ENCODE assay signal across 8 cellular contexts in genomic region chr7:35185908-35186731, GRCh38.
A peak's percentile ranks its signal among the peaks of the same experiment; 100 is the strongest.
DNase-seq lines count a peak whose midpoint lies in the region; ATAC-seq and TF ChIP-seq lines count a peak whose summit lies in the region.

No MANE protein-coding gene starts in this region.

- H3K4me3 Mint-ChIP-seq in activated naive CD4-positive, alpha-beta T cell treated with anti-CD3 and anti-CD28 coated beads for 36 hours = peak overlapping the region; percentile 71
- H3K4me3 Mint-ChIP-seq in MCF 10A (ENCODE audit: unreplicated experiment) = peak overlapping the region; percentile 66
- H3K4me3 Mint-ChIP-seq in stimulated activated memory B cell treated with anti-CD40 and anti-IgM and Interleukin-4, amounts not matched to agents 10 μg/mL and 1 μg/mL and 100 μg/mL, for 72 hours = peak overlapping the region; percentile 69

- no peak for TF ChIP-seq CTCF in MCF 10A (IDR thresholded peaks at IDR 0.05; ENCODE audit: unreplicated experiment)

- H3K9me3 ChIP-seq in NT2/D1 (ENCODE audit: insufficient read depth, low read length) = no peaks in the 10 kb centered on the region

- peaks cover 10% of the 10 kb centered on the region for H3K4me1 Mint-ChIP-seq in activated naive CD4-positive, alpha-beta T cell treated with anti-CD3 and anti-CD28 coated beads for 36 hours (ENCODE audit: low read depth)
- peaks cover 6% of the 10 kb centered on the region for H3K4me1 Mint-ChIP-seq in MCF 10A (ENCODE audit: insufficient read depth, unreplicated experiment)
- H3K4me1 Mint-ChIP-seq in stimulated activated memory B cell treated with anti-CD40 and anti-IgM and Interleukin-4, amounts not matched to agents 10 μg/mL and 1 μg/mL and 100 μg/mL, for 72 hours = peaks cover 11% of the 10 kb centered on the region

- peaks cover 25% of the 10 kb centered on the region for H3K27me3 Mint-ChIP-seq in activated naive CD4-positive, alpha-beta T cell treated with anti-CD3 and anti-CD28 coated beads for 36 hours (ENCODE audit: low read depth)
- H3K27me3 Mint-ChIP-seq in MCF 10A (ENCODE audit: insufficient read depth, unreplicated experiment) = peaks cover 34% of the 10 kb centered on the region
- H3K27me3 Mint-ChIP-seq in stimulated activated memory B cell treated with anti-CD40 and anti-IgM and Interleukin-4, amounts not matched to agents 10 μg/mL and 1 μg/mL and 100 μg/mL, for 72 hours = peaks cover 32% of the 10 kb centered on the region

- H3K9me3 Mint-ChIP-seq in activated naive CD4-positive, alpha-beta T cell treated with anti-CD3 and anti-CD28 coated beads for 36 hours = no peaks in the 10 kb centered on the region
- no peaks in the 10 kb centered on the region for H3K9me3 Mint-ChIP-seq in MCF 10A (ENCODE audit: unreplicated experiment)
- no peaks in the 10 kb centered on the region for H3K9me3 Mint-ChIP-seq in stimulated activated memory B cell treated with anti-CD40 and anti-IgM and Interleukin-4, amounts not matched to agents 10 μg/mL and 1 μg/mL and 100 μg/mL, for 72 hours

- BruUV-seq in MCF 10A (replicated peaks; lab: Mats Ljungman, UMichigan) = no TSS peak

- no peaks in the 10 kb centered on the region for H3K36me3 Mint-ChIP-seq in activated naive CD4-positive, alpha-beta T cell treated with anti-CD3 and anti-CD28 coated beads for 36 hours (ENCODE audit: low read depth)
- no peaks in the 10 kb centered on the region for H3K36me3 Mint-ChIP-seq in MCF 10A (ENCODE audit: insufficient read depth, unreplicated experiment)
- H3K36me3 Mint-ChIP-seq in stimulated activated memory B cell treated with anti-CD40 and anti-IgM and Interleukin-4, amounts not matched to agents 10 μg/mL and 1 μg/mL and 100 μg/mL, for 72 hours = no peaks in the 10 kb centered on the region

- H3K27me3 ChIP-seq in NT2/D1 (ENCODE audit: insufficient read depth, insufficient read length) = peaks cover 33% of the 10 kb centered on the region

- H3K27ac Mint-ChIP-seq in activated naive CD4-positive, alpha-beta T cell treated with anti-CD3 and anti-CD28 coated beads for 36 hours = no peak overlapping the region
- no peak overlapping the region for H3K27ac Mint-ChIP-seq in MCF 10A (ENCODE audit: low read depth, unreplicated experiment)
- no peak overlapping the region for H3K27ac Mint-ChIP-seq in stimulated activated memory B cell treated with anti-CD40 and anti-IgM and Interleukin-4, amounts not matched to agents 10 μg/mL and 1 μg/mL and 100 μg/mL, for 72 hours

- peak overlapping the region; percentile 67 for H3K9ac ChIP-seq in NT2/D1 (ENCODE audit: insufficient read length, low read depth)

- peak; percentile 12 for DNase-seq in activated naive CD4-positive, alpha-beta T cell treated with anti-CD3 and anti-CD28 coated beads for 36 hours
- DNase-seq in activated naive CD4-positive, alpha-beta T cell treated with anti-CD3 and anti-CD28 coated beads, Interleukin-2, amount 50 U/mL, for 16 hours = no peak
- DNase-seq in NT2/D1 (ENCODE audit: low read depth, low spot score) (no peak), MCF 10A (ENCODE audit: unreplicated experiment) (no peak), islet precursor cell (peak; percentile 81), 8988T (no peak)

- peak; percentile 39 for ATAC-seq in stimulated activated memory B cell treated with anti-CD40 and anti-IgM and Interleukin-4, amounts not matched to agents 10 μg/mL and 1 μg/mL and 100 μg/mL, for 72 hours
- no peak for ATAC-seq in GM21360 (IDR thresholded peaks at IDR 0.05; ENCODE audit: unreplicated experiment)

- H3K4me3 ChIP-seq in NT2/D1 (ENCODE audit: insufficient read length, low read depth) = peak overlapping the region; percentile 58

- POLR2A ChIA-PET in MCF 10A (lab: Yijun Ruan, JAX) = no interaction called here

- CTCF ChIA-PET in activated naive CD4-positive, alpha-beta T cell treated with anti-CD3 and anti-CD28 coated beads for 36 hours (lab: Charles Lee) = interaction anchor here (0.9 kb wide), 1 partner anchor 334 kb away, joined by 4 read pairs; no protein-coding TSS in a partner anchor
- CTCF ChIA-PET in MCF 10A (lab: Yijun Ruan, JAX) = interaction anchor here (0.5 to 1.1 kb wide), 3 partner anchors 148 to 1062 kb away, joined by 3 to 5 read pairs (median 4); no protein-coding TSS in a partner anchor

- intact Hi-C loops in activated naive CD4-positive, alpha-beta T cell treated with anti-CD3 and anti-CD28 coated beads for 36 hours (cut with micrococcal nuclease) = loop anchor here (2.0 to 10.0 kb wide), 5 partner anchors 69 to 351 kb away; partner anchors contain the start of genes DPY19L1 and TBX20
- intact Hi-C loops in MCF 10A (cut with micrococcal nuclease) = no loop called here

- no peaks in the 10 kb centered on the region for H3K4me1 ChIP-seq in NT2/D1 (ENCODE audit: insufficient read depth, insufficient read length)

- H3K36me3 ChIP-seq in NT2/D1 (ENCODE audit: insufficient read depth, insufficient read length, low read length) = no peaks in the 10 kb centered on the region

Comparison
In these comparisons a context has a peak if more than half of its experiments do, and no peak if none do; other contexts are left out.
1. DNase-seq: peak in activated naive CD4-positive, alpha-beta T cell treated with anti-CD3 and anti-CD28 coated beads for 36 hours (single experiment) and islet precursor cell (single experiment); none in activated naive CD4-positive, alpha-beta T cell treated with anti-CD3 and anti-CD28 coated beads, Interleukin-2, amount 50 U/mL, for 16 hours (single experiment), NT2/D1 (single experiment), MCF 10A (single experiment) and 8988T (single experiment).
2. Peak in every context shown above with its lines, with median percentiles within 50 percentile points of each other: H3K4me3 Mint-ChIP-seq.